In genomic region chr17:78337244-78338109, GRCh38 we compare ENCODE assay signal across 1 cellular context.
TF ChIP-seq lines count a peak whose summit lies in the region.

No MANE protein-coding gene starts in this region.

TF ChIP-seq in SK-N-SH treated with all-trans-retinoic acid at 6 μM for 48 hours, 23 proteins besides CTCF, POLR2A, EP300 and RAD21 (continued from another document):
- TF ChIP-seq TSHZ2 (CRISPR knock-in tag; IDR thresholded peaks at IDR 0.05) (no peak), ESRRG (CRISPR knock-in tag; IDR thresholded peaks at IDR 0.05) (no peak), POU6F1 (CRISPR knock-in tag; IDR thresholded peaks at IDR 0.05; ENCODE audit: borderline replicate concordance, low read depth) (no peak), CREB5 (CRISPR knock-in tag; IDR thresholded peaks at IDR 0.05; ENCODE audit: low read depth) (no peak), ZC3H10 (CRISPR knock-in tag; IDR thresholded peaks at IDR 0.05) (no peak), OSR1 (CRISPR knock-in tag; IDR thresholded peaks at IDR 0.05) (no peak), TOX (CRISPR knock-in tag; IDR thresholded peaks at IDR 0.05; ENCODE audit: borderline replicate concordance) (no peak), BACH2 (CRISPR knock-in tag; IDR thresholded peaks at IDR 0.05; ENCODE audit: borderline replicate concordance) (no peak), ZFP3 (CRISPR knock-in tag; IDR thresholded peaks at IDR 0.05) (no peak), ISL1 (CRISPR knock-in tag; IDR thresholded peaks at IDR 0.05) (no peak), ZFP30 (CRISPR knock-in tag; IDR thresholded peaks at IDR 0.05) (no peak), CSDC2 (CRISPR knock-in tag; IDR thresholded peaks at IDR 0.05) (no peak), ZNF565 (CRISPR knock-in tag; conservative IDR thresholded peaks at IDR 0.05; ENCODE audit: low read depth) (no peak), RARB (CRISPR knock-in tag; IDR thresholded peaks at IDR 0.05) (no peak)
